ENCODE assay signal across 30 cellular contexts in the genomic region with DNA sequence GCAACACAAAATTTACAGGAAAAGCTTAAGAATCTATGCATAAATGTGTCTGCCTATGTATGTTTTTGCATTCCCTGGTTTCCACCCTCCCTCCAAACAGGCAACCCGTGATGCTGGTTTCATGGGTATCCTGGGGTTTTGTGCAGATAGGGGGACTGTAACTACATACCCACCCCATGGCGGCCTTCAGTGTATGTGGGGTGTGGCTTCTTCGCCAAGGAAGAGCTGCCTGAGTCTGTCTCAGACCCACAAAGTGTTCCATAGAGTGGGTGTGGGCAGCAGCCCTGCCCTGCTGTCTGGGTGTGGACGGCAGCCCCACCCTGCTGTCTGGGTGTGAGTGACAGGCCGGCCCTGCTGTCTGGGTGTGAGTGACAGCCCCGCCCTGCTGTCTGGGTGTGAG.
"Had no signal": no experiment of that assay in that cellular context is flagged by ENCODE, and none has a peak within 500 bp of the region (broad histone marks: within the 10 kb centered on the region; RNA-seq: fewer than 3 reads in every experiment).

No MANE protein-coding gene starts in this region.

- H3K4me3 Mint-ChIP-seq: activated B cell treated with CpG ODN at 0.5 μM for 24 hours; activated CD8-positive, alpha-beta T cell treated with anti-CD3 and anti-CD28 coated beads for 36 hours; activated naive CD4-positive, alpha-beta T cell treated with anti-CD3 and anti-CD28 coated beads for 36 hours; activated T-cell treated with anti-CD3 and anti-CD28 coated beads, Interleukin-2, amount 50 U/mL, for 24 hours; activated T-helper 1 cell treated with anti-CD3 and anti-CD28 coated beads, Interleukin-12 subunit alpha, Interleukin-12 subunit beta, Interleukin-2, Interleukin-4 antibody, amounts not matched to agents 30 ng/mL and 10 ng/mL and 1 ng/mL, durations not matched to agents 14 hours and 24 hours and 36 hours had no signal

- ATAC-seq: activated CD8-positive, alpha-beta T cell treated with anti-CD3 and anti-CD28 coated beads for 36 hours; activated naive CD4-positive, alpha-beta T cell treated with anti-CD3 and anti-CD28 coated beads, Interleukin-2, amount 50 U/mL, for 72 hours; body of pancreas; Right ventricle myocardium inferior had no signal

- H3K9me3 ChIP-seq: adrenal gland, body of pancreas, breast epithelium had no signal

- H3K27me3 Mint-ChIP-seq: activated CD8-positive, alpha-beta T cell treated with anti-CD3 and anti-CD28 coated beads for 36 hours; activated T-cell treated with anti-CD3 and anti-CD28 coated beads, Interleukin-2, amount 50 U/mL, for 24 hours had no signal

- DNase-seq: activated B cell treated with CpG ODN at 0.5 μM for 24 hours; activated CD4-positive, alpha-beta T cell treated with anti-CD3 and anti-CD28 coated beads for 4 hours; activated CD4-positive, alpha-beta T cell treated with anti-CD3 and anti-CD28 coated beads, Interleukin-2, amount 50 U/mL, for 1 hour; activated CD4-positive, CD25-positive, alpha-beta regulatory T cell treated with anti-CD3 and anti-CD28 coated beads, Interleukin-2, amount 50 U/mL, for 72 hours; activated CD8-positive, alpha-beta T cell treated with anti-CD3 and anti-CD28 coated beads for 36 hours; activated gamma-delta T cell treated with Interleukin-2 at 50 U/mL for 16 hours; activated naive CD4-positive, alpha-beta T cell treated with anti-CD3 and anti-CD28 coated beads for 36 hours; activated T-cell treated with anti-CD3 and anti-CD28 coated beads, Interleukin-2, amount 50 U/mL, for 24 hours; body of pancreas; caudate nucleus; MM.1S; MV-4-11; NCI-H1092; NCI-H1436 treated with DMSO at 0.1 percent for 48 hours; NCI-H1694 treated with DMSO at 0.1 percent for 48 hours; NCI-H2029; NCI-H345; NCI-H524 treated with DMSO at 0.1 percent for 48 hours; PC-9; SW 1271; T-helper 1 cell; T-helper 9 cell had no signal

- H3K9me3 Mint-ChIP-seq: activated B cell treated with CpG ODN at 0.5 μM for 24 hours; activated CD8-positive, alpha-beta T cell treated with anti-CD3 and anti-CD28 coated beads for 36 hours; activated naive CD4-positive, alpha-beta T cell treated with anti-CD3 and anti-CD28 coated beads for 36 hours; activated T-cell treated with anti-CD3 and anti-CD28 coated beads, Interleukin-2, amount 50 U/mL, for 24 hours had no signal

- H3K4me3 ChIP-seq: adrenal gland, body of pancreas, breast epithelium, PC-9 had no signal

- H3K36me3 Mint-ChIP-seq: activated naive CD4-positive, alpha-beta T cell treated with anti-CD3 and anti-CD28 coated beads, Interleukin-2, amount 50 U/mL, for 72 hours had no signal

- H3K27ac Mint-ChIP-seq: activated B cell treated with CpG ODN at 0.5 μM for 24 hours; activated CD8-positive, alpha-beta T cell treated with anti-CD3 and anti-CD28 coated beads for 36 hours; activated naive CD4-positive, alpha-beta T cell treated with anti-CD3 and anti-CD28 coated beads for 36 hours; activated naive CD4-positive, alpha-beta T cell treated with anti-CD3 and anti-CD28 coated beads, Interleukin-2, amount 50 U/mL, for 72 hours; activated T-cell treated with anti-CD3 and anti-CD28 coated beads, Interleukin-2, amount 50 U/mL, for 24 hours; activated T-helper 1 cell treated with anti-CD3 and anti-CD28 coated beads, Interleukin-12 subunit alpha, Interleukin-12 subunit beta, Interleukin-2, Interleukin-4 antibody, amounts not matched to agents 30 ng/mL and 10 ng/mL and 1 ng/mL, durations not matched to agents 14 hours and 24 hours and 36 hours had no signal

- H3K27me3 ChIP-seq: adrenal gland, body of pancreas, breast epithelium had no signal

- H3K36me3 ChIP-seq: adrenal gland, breast epithelium had no signal

- H3K4me1 Mint-ChIP-seq: activated B cell treated with CpG ODN at 0.5 μM for 24 hours had no signal

- H3K4me1 ChIP-seq: body of pancreas had no signal

- H3K27ac ChIP-seq: adrenal gland, body of pancreas, breast epithelium, KMS-11, PC-9, RWPE1, VCaP had no signal
